In the genomic region with DNA sequence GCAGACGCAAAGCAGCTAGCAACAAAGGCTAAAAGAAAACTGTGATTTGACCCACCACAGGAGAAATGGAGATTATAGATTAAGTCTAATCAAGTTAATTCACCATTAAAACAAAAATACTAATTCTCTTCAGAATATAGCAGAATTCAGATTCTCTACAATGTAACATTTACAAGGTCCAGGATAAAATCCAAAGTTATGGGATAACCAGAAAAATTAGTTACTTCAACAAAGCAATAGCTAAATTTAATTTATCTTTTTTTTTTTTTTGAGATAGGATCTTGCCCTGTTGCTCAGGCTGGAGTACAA, we compare ENCODE assay signal across 19 cellular contexts.
"Had no signal": no experiment of that assay in that cellular context is flagged by ENCODE, and none has a peak within 500 bp of the region (broad histone marks: within the 10 kb centered on the region; RNA-seq: fewer than 3 reads in every experiment).

No MANE protein-coding gene starts in this region.

- H2AFZ ChIP-seq: neural progenitor cell had no signal

- H3K4me1 Mint-ChIP-seq: naive B cell; nephron; stimulated activated memory B cell treated with anti-CD40 and anti-IgM and Interleukin-4, amounts not matched to agents 10 μg/mL and 1 μg/mL and 100 μg/mL, for 72 hours had no signal

- H3K9me3 ChIP-seq: esophagus squamous epithelium, mucosa of descending colon, right lobe of liver, thoracic aorta, tibial nerve, upper lobe of right lung, uterus had no signal

- H3K9me3 Mint-ChIP-seq: dendritic cell treated with granulocyte-macrophage colony-stimulating factor and Interleukin-4, amounts not matched to agents 40 ng/mL and 50 ng/mL, for 4 days; neural progenitor cell had no signal

- ATAC-seq: stimulated activated memory B cell treated with anti-CD40 and anti-IgM and Interleukin-4, amounts not matched to agents 10 μg/mL and 1 μg/mL and 100 μg/mL, for 72 hours had no signal

- H3K9ac ChIP-seq: neural progenitor cell, parathyroid adenoma had no signal

- H3K27me3 ChIP-seq: neural progenitor cell, right lobe of liver, tibial nerve, upper lobe of right lung, uterus had no signal

- H3K36me3 ChIP-seq: esophagus squamous epithelium, neural progenitor cell, right lobe of liver, thoracic aorta, tibial nerve, upper lobe of right lung, uterus had no signal

- H3K27me3 Mint-ChIP-seq: progenitor cell of endocrine pancreas had no signal

- DNase-seq: effector CD8-positive, alpha-beta T cell; esophagus squamous epithelium; naive B cell; stimulated activated CD4-positive, alpha-beta T cell treated with anti-CD3 and anti-CD28 coated beads, Interleukin-4, amount 100 ng/mL, for 4 hours; upper lobe of right lung; uterus had no signal

- H3K4me3 ChIP-seq: esophagus squamous epithelium, lung, mucosa of descending colon, neural progenitor cell, right lobe of liver, smooth muscle cell, thoracic aorta, tibial nerve, upper lobe of right lung, uterus had no signal

- H3K4me1 ChIP-seq: esophagus squamous epithelium, neural progenitor cell, right lobe of liver, tibial nerve, upper lobe of right lung, uterus had no signal

- H3K36me3 Mint-ChIP-seq: naive B cell; stimulated activated memory B cell treated with anti-CD40 and anti-IgM and Interleukin-4, amounts not matched to agents 10 μg/mL and 1 μg/mL and 100 μg/mL, for 72 hours had no signal

- H3K79me2 ChIP-seq: parathyroid adenoma had no signal

- H3K27ac ChIP-seq: esophagus squamous epithelium, neural progenitor cell, parathyroid adenoma, right lobe of liver, thoracic aorta, tibial nerve, upper lobe of right lung, uterus had no signal

- H3K4me2 ChIP-seq: neural progenitor cell, smooth muscle cell had no signal

- H3K4me3 Mint-ChIP-seq: dendritic cell treated with granulocyte-macrophage colony-stimulating factor and Interleukin-4, amounts not matched to agents 40 ng/mL and 50 ng/mL, for 4 days; mesothelial cell of epicardium; naive B cell; nephron; neural progenitor cell; stimulated activated memory B cell treated with anti-CD40 and anti-IgM and Interleukin-4, amounts not matched to agents 10 μg/mL and 1 μg/mL and 100 μg/mL, for 72 hours had no signal

- H3K27ac Mint-ChIP-seq: dendritic cell treated with granulocyte-macrophage colony-stimulating factor and Interleukin-4, amounts not matched to agents 40 ng/mL and 50 ng/mL, for 4 days; mesothelial cell of epicardium; nephron; neural progenitor cell; progenitor cell of endocrine pancreas; stimulated activated memory B cell treated with anti-CD40 and anti-IgM and Interleukin-4, amounts not matched to agents 10 μg/mL and 1 μg/mL and 100 μg/mL, for 72 hours had no signal
